ENCODE assay signal across 8 cellular contexts in genomic region chr11:62553839-62554361, GRCh38. TPM values are rescaled to one million over a fixed set of nuclear protein-coding genes. Genes with fewer than 3 reads are reported as not detected.
DNase-seq lines count a peak whose midpoint lies in the region; ATAC-seq, FAIRE-seq and TF ChIP-seq lines count a peak whose summit lies in the region.

No MANE protein-coding gene starts in this region.

- H3K79me2 ChIP-seq in astrocyte (ENCODE audit: insufficient read depth, low read length) = peaks cover 9% of the 10 kb centered on the region

- CTCF ChIA-PET in activated naive CD4-positive, alpha-beta T cell treated with anti-CD3 and anti-CD28 coated beads, Interleukin-2, amount 10 ng/mL, durations not matched to agents 7 days and 5 days (lab: Charles Lee) = interaction anchor here (1.3 to 11.7 kb wide), 3 partner anchors 12 to 129 kb away, joined by 3 to 276 read pairs (median 16); partner anchors contain the start of gene AHNAK

- H3K27me3 ChIP-seq in astrocyte (ENCODE audit: insufficient read depth, low read length) (no peaks in the 10 kb centered on the region), right lobe of liver (no peaks in the 10 kb centered on the region)

- intact Hi-C loops in right lobe of liver (cut with DNase I) = no loop called here

- peaks cover 90% of the 10 kb centered on the region for H3K4me1 Mint-ChIP-seq in activated naive CD4-positive, alpha-beta T cell treated with anti-CD3 and anti-CD28 coated beads, Interleukin-2, amount 10 ng/mL, durations not matched to agents 7 days and 5 days
- H3K4me1 Mint-ChIP-seq in astrocyte (ENCODE audit: low read depth, unreplicated experiment) = peaks cover 54% of the 10 kb centered on the region

- FAIRE-seq in astrocyte (lab: Jason Lieb, UNC) = peak; percentile 41

- peak overlapping the region; percentile 26 for H3K4me3 Mint-ChIP-seq in activated naive CD4-positive, alpha-beta T cell treated with anti-CD3 and anti-CD28 coated beads, Interleukin-2, amount 10 ng/mL, durations not matched to agents 7 days and 5 days
- peak overlapping the region; percentile 64 for H3K4me3 Mint-ChIP-seq in astrocyte (ENCODE audit: unreplicated experiment)

- no peak for TF ChIP-seq POLR2A in right lobe of liver (IDR thresholded peaks at IDR 0.05)

- peak overlapping the region; percentile 19 for H2AFZ ChIP-seq in astrocyte (ENCODE audit: low read depth, low read length)

- H3K9ac ChIP-seq in astrocyte (ENCODE audit: low read length) = peak overlapping the region; percentile 88

- H4K20me1 ChIP-seq in astrocyte (ENCODE audit: insufficient read depth, low read length) = peaks cover 20% of the 10 kb centered on the region

- in situ Hi-C loops in GM13976 (cut with MboI; ENCODE audit: low sequenced_read_pairs, unreplicated experiment) = no loop called here

- no peak for TF ChIP-seq CTCF in astrocyte (IDR thresholded peaks at IDR 0.05; ENCODE audit: insufficient read depth, low read depth, low read length)
- TF ChIP-seq CTCF in right lobe of liver (IDR thresholded peaks at IDR 0.05) = no peak
- no peak for TF ChIP-seq CTCF in GM13976 (IDR thresholded peaks at IDR 0.05; ENCODE audit: borderline replicate concordance, control extremely low read depth, extremely low read depth, insufficient read depth, missing control alignments)

- DNase-seq in activated naive CD4-positive, alpha-beta T cell treated with anti-CD3 and anti-CD28 coated beads, Interleukin-2, amount 10 ng/mL, durations not matched to agents 7 days and 5 days = no peak
- no peak for DNase-seq in activated naive CD4-positive, alpha-beta T cell (lab: John Stamatoyannopoulos, UW)
- DNase-seq in astrocyte (ENCODE audit: low read depth) (peak; percentile 90), right lobe of liver (peak in 1 of 3 donors; percentile 19), GM13976 (ENCODE audit: low spot score) (no peak), activated gamma-delta T cell treated with Interleukin-2 at 50 U/mL for 16 hours (no peak)

- ATAC-seq in right lobe of liver = no peak
- ATAC-seq in GM18861 (IDR thresholded peaks at IDR 0.05; ENCODE audit: unreplicated experiment) = no peak

- peak overlapping the region; percentile 93 for H3K4me2 ChIP-seq in astrocyte (ENCODE audit: low read length)

- 86% methylated on average over 1 of the region's 8 CpGs for whole genome bisulfite sequencing in right lobe of liver (ENCODE audit: insufficient coverage, low coverage, low lambda C conversion rate, missing lambda C conversion rate)
- 64% methylated on average over 8 of the region's 8 CpGs for WGBS in urinary bladder

- peak overlapping the region; percentile 97 for H3K27ac Mint-ChIP-seq in activated naive CD4-positive, alpha-beta T cell treated with anti-CD3 and anti-CD28 coated beads, Interleukin-2, amount 10 ng/mL, durations not matched to agents 7 days and 5 days
- peak overlapping the region; percentile 91 for H3K27ac Mint-ChIP-seq in astrocyte (ENCODE audit: unreplicated experiment)

- H3K27me3 Mint-ChIP-seq in activated naive CD4-positive, alpha-beta T cell treated with anti-CD3 and anti-CD28 coated beads, Interleukin-2, amount 10 ng/mL, durations not matched to agents 7 days and 5 days = peaks cover 22% of the 10 kb centered on the region
- H3K27me3 Mint-ChIP-seq in astrocyte (ENCODE audit: low read depth, unreplicated experiment) = no peaks in the 10 kb centered on the region

- no peaks in the 10 kb centered on the region for H3K9me3 Mint-ChIP-seq in activated naive CD4-positive, alpha-beta T cell treated with anti-CD3 and anti-CD28 coated beads, Interleukin-2, amount 10 ng/mL, durations not matched to agents 7 days and 5 days
- H3K9me3 Mint-ChIP-seq in astrocyte (ENCODE audit: unreplicated experiment) = no peaks in the 10 kb centered on the region

- peaks cover 11% of the 10 kb centered on the region for H3K36me3 Mint-ChIP-seq in activated naive CD4-positive, alpha-beta T cell treated with anti-CD3 and anti-CD28 coated beads, Interleukin-2, amount 10 ng/mL, durations not matched to agents 7 days and 5 days
- peaks cover 6% of the 10 kb centered on the region for H3K36me3 Mint-ChIP-seq in astrocyte (ENCODE audit: low read depth, unreplicated experiment)

- H3K4me1 ChIP-seq in astrocyte (ENCODE audit: insufficient read depth, low read length) (peaks cover 64% of the 10 kb centered on the region), right lobe of liver (peaks cover 0 to 56% (median 26%) of the 10 kb centered on the region in 4 donors), urinary bladder (ENCODE audit: insufficient read depth) (no peaks in the 10 kb centered on the region)

- H3K9me3 ChIP-seq in astrocyte (ENCODE audit: insufficient read depth, low read depth, low read length) (no peaks in the 10 kb centered on the region), right lobe of liver (no peaks in the 10 kb centered on the region)

- H3K4me3 ChIP-seq in astrocyte (ENCODE audit: insufficient read depth, low read depth, low read length) (peak overlapping the region; percentile 34), right lobe of liver (no peak overlapping the region), urinary bladder (ENCODE audit: low read depth, low read length) (no peak overlapping the region)

- H3K36me3 ChIP-seq in astrocyte (ENCODE audit: insufficient read depth, low read length) = peaks cover 4% of the 10 kb centered on the region
- peaks cover 0 to 9% (median 3%) of the 10 kb centered on the region in 4 donors for H3K36me3 ChIP-seq in right lobe of liver
- no peaks in the 10 kb centered on the region for H3K36me3 ChIP-seq in urinary bladder (ENCODE audit: insufficient read depth)

- H3K27ac ChIP-seq in astrocyte (ENCODE audit: low read depth, low read length) (peak overlapping the region; percentile 97), right lobe of liver (peak overlapping the region; percentile 75 to 86 (median 76)), urinary bladder (ENCODE audit: low read depth) (peak overlapping the region; percentile 92)

RNA-seq across cellular contexts. Expression of gene AHNAK, which starts 7.3 kb away (rescaled TPM):
- total RNA-seq in astrocyte = 305 and 378 TPM in 2 replicates
- 100 to 1,000 TPM in 4 of 6 experiments, 10 to 100 TPM in 2; 91.0 to 180 (median 113) TPM for total RNA-seq in right lobe of liver
- 554 TPM for total RNA-seq in urinary bladder
- 200 TPM for polyA plus RNA-seq in urinary bladder

RNA-seq across cellular contexts. Expression of gene EEF1G, which starts 19.8 kb away (rescaled TPM):
- 1,185 and 1,298 TPM in 2 replicates for total RNA-seq in astrocyte
- 100 to 1,000 TPM; 442 to 450 (median 449) TPM for total RNA-seq in right lobe of liver
- 863 TPM for total RNA-seq in urinary bladder
- polyA plus RNA-seq in urinary bladder = 1,468 TPM

RNA-seq across cellular contexts. Expression of gene TUT1, which starts 37.4 kb away (rescaled TPM):
- total RNA-seq in astrocyte (16.8 and 18.3 TPM in 2 replicates), right lobe of liver (10 to 100 TPM; 12.3 to 34.2 (median 21.1) TPM), urinary bladder (5.1 TPM)
- polyA plus RNA-seq in urinary bladder = 14.3 TPM

RNA-seq across cellular contexts. Expression of gene MTA2, which starts 47.8 kb away (rescaled TPM):
- total RNA-seq in astrocyte (123 and 136 TPM in 2 replicates), right lobe of liver (10 to 100 TPM; 20.0 to 38.0 (median 31.8) TPM), urinary bladder (75.2 TPM)
- 52.8 TPM for polyA plus RNA-seq in urinary bladder

RNA-seq across cellular contexts. Expression of gene EML3, which starts 58.7 kb away (rescaled TPM):
- 25.5 and 29.8 TPM in 2 replicates for total RNA-seq in astrocyte
- total RNA-seq in right lobe of liver = 10 to 100 TPM; 19.1 to 36.4 (median 22.7) TPM
- total RNA-seq in urinary bladder = 12.9 TPM
- polyA plus RNA-seq in urinary bladder = 47.7 TPM
